Comparison of ENCODE assay signal across 13 cellular contexts in the genomic region with DNA sequence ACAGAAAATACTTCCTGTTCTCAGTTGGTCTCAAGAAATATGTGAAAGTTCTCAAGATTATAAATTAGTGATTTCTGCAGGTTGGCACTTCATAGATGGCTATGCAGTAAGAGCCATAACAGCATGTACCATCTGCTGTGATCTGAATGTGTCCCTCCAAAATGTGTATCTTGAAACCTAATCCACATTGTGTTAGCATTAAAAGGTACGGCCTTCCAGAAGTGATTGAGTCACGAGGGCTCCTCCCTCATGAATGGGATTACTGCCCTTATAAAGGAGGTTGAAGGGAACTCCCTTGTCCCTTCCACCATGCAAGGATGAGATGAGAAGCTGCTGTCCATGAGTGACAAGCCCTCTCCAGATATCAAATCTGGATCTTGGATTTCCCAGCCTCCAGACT.
"Had no signal": no experiment of that assay in that cellular context is flagged by ENCODE, and none has a peak within 500 bp of the region (broad histone marks: within the 10 kb centered on the region; RNA-seq: fewer than 3 reads in every experiment).

No MANE protein-coding gene starts in this region.

- H3K4me1 ChIP-seq: tibial artery had no signal

- ATAC-seq: foreskin keratinocyte; natural killer cell treated with Interleukin-12 subunit alpha and Interleukin-12 subunit beta and Interleukin-15 and Interleukin-18, amount 100 ng/mL, for 72 hours; right cardiac atrium; stimulated activated effector memory CD8-positive, alpha-beta T cell treated with anti-CD3 and anti-CD28 coated beads, Interleukin-12 subunit alpha, Interleukin-12 subunit beta, amount 100 ng/mL, for 72 hours had no signal

- H3K4me3 ChIP-seq: cardiac muscle cell, tibial artery had no signal

- DNase-seq: activated CD4-positive, alpha-beta T cell treated with anti-CD3 and anti-CD28 coated beads, Interleukin-2, amount 10 ng/mL, durations not matched to agents 7 days and 5 days; activated CD4-positive, CD25-positive, alpha-beta regulatory T cell; activated naive CD4-positive, alpha-beta T cell treated with anti-CD3 and anti-CD28 coated beads, Interleukin-2, amount 10 ng/mL, durations not matched to agents 7 days and 5 days; activated T-cell treated with anti-CD3 and anti-CD28 coated beads for 4 hours; foreskin keratinocyte; head of caudate nucleus; mammary epithelial cell; nucleus accumbens; right cardiac atrium; tibial artery had no signal

- H3K27ac ChIP-seq: cardiac muscle cell, foreskin keratinocyte, tibial artery had no signal

- H3K36me3 ChIP-seq: cardiac muscle cell, tibial artery had no signal

- H3K9me3 ChIP-seq: tibial artery had no signal
